In genomic region chr14:77059276-77059934, GRCh38 we compare ENCODE assay signal across 1 cellular context.
TF ChIP-seq lines count a peak whose summit lies in the region.

No MANE protein-coding gene starts in this region.

TF ChIP-seq in K562, 482 proteins besides CTCF, POLR2A, EP300 and RAD21 (continued from another document):
- TF ChIP-seq MAX (CRISPR knock-in tag; IDR thresholded peaks at IDR 0.05) (peak; percentile 94), EGR1 (conservative IDR thresholded peaks at IDR 0.05) (peak; percentile 42)
